ENCODE assay signal across 1 cellular context in genomic region chr13:50911937-50912624, GRCh38.
TF ChIP-seq lines count a peak whose summit lies in the region.

No MANE protein-coding gene starts in this region.

TF ChIP-seq in HEK293, 187 proteins besides CTCF, POLR2A, EP300 and RAD21 (continued from another document):
- no peak for TF ChIP-seq ZNF76 (tag by site-specific recombination; IDR thresholded peaks at IDR 0.05; ENCODE audit: borderline replicate concordance, low read depth)
- peak; percentile 55; the same call in 1 of the 2 replicates for TF ChIP-seq ZNF2 (tag by site-specific recombination; IDR thresholded peaks at IDR 0.05)
- no peak for TF ChIP-seq ZNF555 (tag by site-specific recombination; conservative IDR thresholded peaks at IDR 0.05)
- TF ChIP-seq ZNF248 (tag by site-specific recombination; IDR thresholded peaks at IDR 0.05): no peak
- peak; percentile 79 for TF ChIP-seq ZNF654 (tag by site-specific recombination; IDR thresholded peaks at IDR 0.05; ENCODE audit: low read depth)
- peak; percentile 95 for TF ChIP-seq OSR2 (tag by site-specific recombination; IDR thresholded peaks at IDR 0.05)
- no peak for TF ChIP-seq ZNF280D (tag by site-specific recombination; IDR thresholded peaks at IDR 0.05)
- 0 out of 2 replicates have a peak, but pooled peaks have one; percentile 18 for TF ChIP-seq KLF10 (tag by site-specific recombination; IDR thresholded peaks at IDR 0.05)
- no peak for TF ChIP-seq KLF7 (tag by site-specific recombination; IDR thresholded peaks at IDR 0.05; ENCODE audit: borderline replicate concordance)
- no peak for TF ChIP-seq ZNF600 (tag by site-specific recombination; IDR thresholded peaks at IDR 0.05)
- peak; percentile 100 for TF ChIP-seq ZNF341 (tag by site-specific recombination; IDR thresholded peaks at IDR 0.05; ENCODE audit: low read depth)
- no peak for TF ChIP-seq ZNF416 (tag by site-specific recombination; IDR thresholded peaks at IDR 0.05)
- no peak for TF ChIP-seq KLF9 (tag by site-specific recombination; IDR thresholded peaks at IDR 0.05; ENCODE audit: low read depth)
- no peak for TF ChIP-seq SALL2 (tag by site-specific recombination; IDR thresholded peaks at IDR 0.05; ENCODE audit: borderline replicate concordance)
- TF ChIP-seq MYNN (tag by site-specific recombination; IDR thresholded peaks at IDR 0.05; ENCODE audit: borderline replicate concordance): no peak
- no peak for TF ChIP-seq ZNF311 (tag by site-specific recombination; IDR thresholded peaks at IDR 0.05; ENCODE audit: borderline replicate concordance)
- TF ChIP-seq ZNF174 (tag by site-specific recombination; IDR thresholded peaks at IDR 0.05): no peak
- no peak for TF ChIP-seq ZNF37A (tag by site-specific recombination; IDR thresholded peaks at IDR 0.05)
- TF ChIP-seq YY1 (tag by site-specific recombination; IDR thresholded peaks at IDR 0.05): no peak
- TF ChIP-seq ZNF626 (tag by site-specific recombination; IDR thresholded peaks at IDR 0.05): no peak
- TF ChIP-seq ZNF791 (tag by site-specific recombination; IDR thresholded peaks at IDR 0.05): no peak
- peak; percentile 14; the same call in 1 of the 2 replicates for TF ChIP-seq ZBTB8A (tag by site-specific recombination; IDR thresholded peaks at IDR 0.05)
- peak; percentile 77 for TF ChIP-seq ZSCAN30 (tag by site-specific recombination; IDR thresholded peaks at IDR 0.05)
- TF ChIP-seq SP7 (tag by site-specific recombination; IDR thresholded peaks at IDR 0.05): peak; percentile 55
- TF ChIP-seq PRDM6 (tag by site-specific recombination; IDR thresholded peaks at IDR 0.05): peak; percentile 18; the same call in 1 of the 2 replicates
- peak; percentile 47; the same call in 1 of the 2 replicates for TF ChIP-seq ZEB2 (tag by site-specific recombination; IDR thresholded peaks at IDR 0.05)
- TF ChIP-seq ZNF518A (tag by site-specific recombination; conservative IDR thresholded peaks at IDR 0.05; ENCODE audit: low read depth): no peak
- no peak for TF ChIP-seq ZNF707 (tag by site-specific recombination; IDR thresholded peaks at IDR 0.05)
- no peak for TF ChIP-seq ZNF549 (tag by site-specific recombination; IDR thresholded peaks at IDR 0.05)
- no peak for TF ChIP-seq ZNF792 (tag by site-specific recombination; IDR thresholded peaks at IDR 0.05)
- TF ChIP-seq ZNF404 (tag by site-specific recombination; IDR thresholded peaks at IDR 0.05): no peak
- TF ChIP-seq ZNF350 (tag by site-specific recombination; IDR thresholded peaks at IDR 0.05): no peak
- TF ChIP-seq, protein P1, sequence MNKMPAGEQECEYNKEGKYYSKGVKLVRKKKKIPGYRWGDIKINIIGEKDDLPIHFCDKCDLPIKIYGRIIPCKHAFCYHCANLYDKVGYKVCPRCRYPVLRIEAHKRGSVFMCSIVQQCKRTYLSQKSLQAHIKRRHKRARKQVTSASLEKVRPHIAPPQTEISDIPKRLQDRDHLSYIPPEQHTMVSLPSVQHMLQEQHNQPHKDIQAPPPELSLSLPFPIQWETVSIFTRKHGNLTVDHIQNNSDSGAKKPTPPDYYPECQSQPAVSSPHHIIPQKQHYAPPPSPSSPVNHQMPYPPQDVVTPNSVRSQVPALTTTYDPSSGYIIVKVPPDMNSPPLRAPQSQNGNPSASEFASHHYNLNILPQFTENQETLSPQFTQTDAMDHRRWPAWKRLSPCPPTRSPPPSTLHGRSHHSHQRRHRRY (tag by site-specific recombination; IDR thresholded peaks at IDR 0.05): no peak
- TF ChIP-seq ZNF660 (tag by site-specific recombination; IDR thresholded peaks at IDR 0.05): peak; percentile 84
- no peak for TF ChIP-seq ZNF155 (tag by site-specific recombination; IDR thresholded peaks at IDR 0.05)
- TF ChIP-seq, protein P2, sequence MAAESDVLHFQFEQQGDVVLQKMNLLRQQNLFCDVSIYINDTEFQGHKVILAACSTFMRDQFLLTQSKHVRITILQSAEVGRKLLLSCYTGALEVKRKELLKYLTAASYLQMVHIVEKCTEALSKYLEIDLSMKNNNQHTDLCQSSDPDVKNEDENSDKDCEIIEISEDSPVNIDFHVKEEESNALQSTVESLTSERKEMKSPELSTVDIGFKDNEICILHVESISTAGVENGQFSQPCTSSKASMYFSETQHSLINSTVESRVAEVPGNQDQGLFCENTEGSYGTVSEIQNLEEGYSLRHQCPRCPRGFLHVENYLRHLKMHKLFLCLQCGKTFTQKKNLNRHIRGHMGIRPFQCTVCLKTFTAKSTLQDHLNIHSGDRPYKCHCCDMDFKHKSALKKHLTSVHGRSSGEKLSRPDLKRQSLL (tag by site-specific recombination; IDR thresholded peaks at IDR 0.05): no peak
- TF ChIP-seq, protein P3, sequence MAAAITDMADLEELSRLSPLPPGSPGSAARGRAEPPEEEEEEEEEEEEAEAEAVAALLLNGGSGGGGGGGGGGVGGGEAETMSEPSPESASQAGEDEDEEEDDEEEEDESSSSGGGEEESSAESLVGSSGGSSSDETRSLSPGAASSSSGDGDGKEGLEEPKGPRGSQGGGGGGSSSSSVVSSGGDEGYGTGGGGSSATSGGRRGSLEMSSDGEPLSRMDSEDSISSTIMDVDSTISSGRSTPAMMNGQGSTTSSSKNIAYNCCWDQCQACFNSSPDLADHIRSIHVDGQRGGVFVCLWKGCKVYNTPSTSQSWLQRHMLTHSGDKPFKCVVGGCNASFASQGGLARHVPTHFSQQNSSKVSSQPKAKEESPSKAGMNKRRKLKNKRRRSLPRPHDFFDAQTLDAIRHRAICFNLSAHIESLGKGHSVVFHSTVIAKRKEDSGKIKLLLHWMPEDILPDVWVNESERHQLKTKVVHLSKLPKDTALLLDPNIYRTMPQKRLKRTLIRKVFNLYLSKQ (tag by site-specific recombination; IDR thresholded peaks at IDR 0.05; ENCODE audit: borderline replicate concordance): no peak
- TF ChIP-seq ZNF354C (tag by site-specific recombination; IDR thresholded peaks at IDR 0.05; ENCODE audit: borderline replicate concordance, low read depth): no peak
- no peak for TF ChIP-seq ZNF510 (tag by site-specific recombination; IDR thresholded peaks at IDR 0.05; ENCODE audit: insufficient replicate concordance)
- TF ChIP-seq PATZ1 (tag by site-specific recombination; IDR thresholded peaks at IDR 0.05): 0 out of 2 replicates have a peak, but pooled peaks have one; percentile 48
- TF ChIP-seq, protein P4, sequence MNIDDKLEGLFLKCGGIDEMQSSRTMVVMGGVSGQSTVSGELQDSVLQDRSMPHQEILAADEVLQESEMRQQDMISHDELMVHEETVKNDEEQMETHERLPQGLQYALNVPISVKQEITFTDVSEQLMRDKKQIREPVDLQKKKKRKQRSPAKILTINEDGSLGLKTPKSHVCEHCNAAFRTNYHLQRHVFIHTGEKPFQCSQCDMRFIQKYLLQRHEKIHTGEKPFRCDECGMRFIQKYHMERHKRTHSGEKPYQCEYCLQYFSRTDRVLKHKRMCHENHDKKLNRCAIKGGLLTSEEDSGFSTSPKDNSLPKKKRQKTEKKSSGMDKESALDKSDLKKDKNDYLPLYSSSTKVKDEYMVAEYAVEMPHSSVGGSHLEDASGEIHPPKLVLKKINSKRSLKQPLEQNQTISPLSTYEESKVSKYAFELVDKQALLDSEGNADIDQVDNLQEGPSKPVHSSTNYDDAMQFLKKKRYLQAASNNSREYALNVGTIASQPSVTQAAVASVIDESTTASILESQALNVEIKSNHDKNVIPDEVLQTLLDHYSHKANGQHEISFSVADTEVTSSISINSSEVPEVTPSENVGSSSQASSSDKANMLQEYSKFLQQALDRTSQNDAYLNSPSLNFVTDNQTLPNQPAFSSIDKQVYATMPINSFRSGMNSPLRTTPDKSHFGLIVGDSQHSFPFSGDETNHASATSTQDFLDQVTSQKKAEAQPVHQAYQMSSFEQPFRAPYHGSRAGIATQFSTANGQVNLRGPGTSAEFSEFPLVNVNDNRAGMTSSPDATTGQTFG (tag by site-specific recombination; IDR thresholded peaks at IDR 0.05; ENCODE audit: borderline replicate concordance): no peak
